Comparison of ENCODE assay signal across 1 cellular context in the genomic region with DNA sequence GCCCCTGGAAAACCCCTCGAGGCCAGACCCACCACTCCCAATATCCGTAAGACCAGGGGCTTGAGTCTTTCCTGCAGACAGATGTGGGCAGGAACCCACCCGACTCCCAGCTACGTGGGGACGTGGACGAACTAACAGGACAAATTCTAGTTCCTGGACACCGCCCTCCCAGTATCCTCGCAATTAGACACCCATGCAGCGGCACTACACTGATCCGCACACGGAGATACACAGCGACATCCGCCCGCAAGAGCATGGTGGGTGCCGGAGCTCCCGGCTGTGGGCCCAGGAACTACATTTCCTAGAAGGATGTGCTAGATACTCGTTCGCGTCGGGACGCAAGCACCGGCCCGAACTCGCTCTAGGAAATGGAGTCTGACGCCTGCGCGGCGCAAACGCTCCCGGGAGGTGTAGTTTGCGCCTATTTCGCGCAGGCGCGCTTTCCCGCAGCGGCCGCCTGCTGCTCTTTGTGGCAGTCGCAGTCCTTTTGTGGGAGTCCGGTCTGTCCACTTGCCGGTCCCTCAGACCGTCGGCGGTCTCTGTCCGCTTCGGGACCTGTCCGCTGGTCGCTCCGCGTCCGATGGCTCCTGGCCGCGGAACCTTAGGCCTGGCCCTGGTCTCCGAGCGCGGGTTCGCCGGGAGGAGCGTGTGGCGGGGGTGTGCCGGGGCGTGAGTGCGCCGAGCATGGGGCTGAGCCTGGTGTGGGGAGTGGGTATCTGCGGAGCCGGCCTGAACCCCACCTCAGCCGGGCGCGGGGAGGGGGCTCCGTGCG.
TF ChIP-seq lines count a peak whose summit lies in the region.

A gene (plus strand): TSS at position 447 of the 772 bp plus-strand sequence. CDS start 478 bp downstream, outside the sequence.

TF ChIP-seq in HEK293, 187 proteins besides CTCF, POLR2A, EP300 and RAD21 (continued from another document and continues in another):
- TF ChIP-seq ZNF302 (tag by site-specific recombination; IDR thresholded peaks at IDR 0.05; ENCODE audit: low read depth) (no peak), ZIC2 (tag by site-specific recombination; IDR thresholded peaks at IDR 0.05) (peak; percentile 81), ZNF239 (tag by site-specific recombination; IDR thresholded peaks at IDR 0.05) (no peak), ZSCAN30 (tag by site-specific recombination; IDR thresholded peaks at IDR 0.05) (0 out of 2 replicates have a peak, but pooled peaks have one; percentile 44), YY1 (tag by site-specific recombination; IDR thresholded peaks at IDR 0.05) (peak; percentile 66), ZNF501 (tag by site-specific recombination; IDR thresholded peaks at IDR 0.05) (peak; percentile 79), ZEB2 (tag by site-specific recombination; IDR thresholded peaks at IDR 0.05) (0 out of 2 replicates have a peak, but pooled peaks have one; percentile 54), PRDM1 (tag by site-specific recombination; IDR thresholded peaks at IDR 0.05) (no peak), ZNF621 (tag by site-specific recombination; IDR thresholded peaks at IDR 0.05) (no peak), GFI1B (tag by site-specific recombination; IDR thresholded peaks at IDR 0.05) (no peak), ZNF48 (tag by site-specific recombination; IDR thresholded peaks at IDR 0.05) (no peak), SP2 (tag by site-specific recombination; IDR thresholded peaks at IDR 0.05) (no peak), ZNF140 (tag by site-specific recombination; IDR thresholded peaks at IDR 0.05) (no peak), ZNF324 (tag by site-specific recombination; IDR thresholded peaks at IDR 0.05) (peak; percentile 16; the same call in 1 of the 2 replicates), ZNF664 (tag by site-specific recombination; IDR thresholded peaks at IDR 0.05) (no peak), FEZF1 (tag by site-specific recombination; IDR thresholded peaks at IDR 0.05) (peak; percentile 39; the same call in 1 of the 2 replicates), ZNF214 (tag by site-specific recombination; IDR thresholded peaks at IDR 0.05; ENCODE audit: borderline replicate concordance) (no peak), ZNF311 (tag by site-specific recombination; IDR thresholded peaks at IDR 0.05; ENCODE audit: borderline replicate concordance) (no peak), SETDB1 (IDR thresholded peaks at IDR 0.05; ENCODE audit: insufficient read length, low read length) (no peak), ZNF837 (tag by site-specific recombination; IDR thresholded peaks at IDR 0.05) (no peak), HOXD13 (CRISPR knock-in tag; IDR thresholded peaks at IDR 0.05; ENCODE audit: borderline replicate concordance) (0 out of 2 replicates have a peak, but pooled peaks have one; percentile 21), ZNF292 (tag by site-specific recombination; IDR thresholded peaks at IDR 0.05; ENCODE audit: borderline replicate concordance, low read depth) (no peak), ZBTB20 (tag by site-specific recombination; IDR thresholded peaks at IDR 0.05) (peak; percentile 79), ZNF626 (tag by site-specific recombination; IDR thresholded peaks at IDR 0.05) (no peak), ZNF76 (tag by site-specific recombination; IDR thresholded peaks at IDR 0.05; ENCODE audit: borderline replicate concordance, low read depth) (peak; percentile 82), ZBTB17 (tag by site-specific recombination; IDR thresholded peaks at IDR 0.05) (peak; percentile 74), ZNF596 (tag by site-specific recombination; IDR thresholded peaks at IDR 0.05) (peak; percentile 84), KLF8 (tag by site-specific recombination; IDR thresholded peaks at IDR 0.05) (peak; percentile 82; the same call in 1 of the 2 replicates), ZBTB48 (tag by site-specific recombination; IDR thresholded peaks at IDR 0.05) (peak; percentile 73; the same call in 1 of the 2 replicates), KLF10 (tag by site-specific recombination; IDR thresholded peaks at IDR 0.05) (0 out of 2 replicates have a peak, but pooled peaks have one; percentile 17), SP7 (tag by site-specific recombination; IDR thresholded peaks at IDR 0.05) (no peak), ZNF792 (tag by site-specific recombination; IDR thresholded peaks at IDR 0.05) (peak; percentile 64; the same call in 1 of the 2 replicates), ZFHX2 (tag by site-specific recombination; conservative IDR thresholded peaks at IDR 0.05) (peak; percentile 68), ZNF16 (tag by site-specific recombination; IDR thresholded peaks at IDR 0.05; ENCODE audit: low read depth) (no peak), ZNF561 (tag by site-specific recombination; IDR thresholded peaks at IDR 0.05; ENCODE audit: borderline replicate concordance) (no peak), ZNF174 (tag by site-specific recombination; IDR thresholded peaks at IDR 0.05) (no peak), RBAK (tag by site-specific recombination; IDR thresholded peaks at IDR 0.05) (no peak), ZBTB8A (tag by site-specific recombination; IDR thresholded peaks at IDR 0.05) (peak; percentile 29; the same call in 1 of the 2 replicates), MYNN (tag by site-specific recombination; IDR thresholded peaks at IDR 0.05; ENCODE audit: borderline replicate concordance) (no peak), EGR2 (tag by site-specific recombination; IDR thresholded peaks at IDR 0.05; ENCODE audit: low read depth) (peak; percentile 80)
- TF ChIP-seq, protein P1, sequence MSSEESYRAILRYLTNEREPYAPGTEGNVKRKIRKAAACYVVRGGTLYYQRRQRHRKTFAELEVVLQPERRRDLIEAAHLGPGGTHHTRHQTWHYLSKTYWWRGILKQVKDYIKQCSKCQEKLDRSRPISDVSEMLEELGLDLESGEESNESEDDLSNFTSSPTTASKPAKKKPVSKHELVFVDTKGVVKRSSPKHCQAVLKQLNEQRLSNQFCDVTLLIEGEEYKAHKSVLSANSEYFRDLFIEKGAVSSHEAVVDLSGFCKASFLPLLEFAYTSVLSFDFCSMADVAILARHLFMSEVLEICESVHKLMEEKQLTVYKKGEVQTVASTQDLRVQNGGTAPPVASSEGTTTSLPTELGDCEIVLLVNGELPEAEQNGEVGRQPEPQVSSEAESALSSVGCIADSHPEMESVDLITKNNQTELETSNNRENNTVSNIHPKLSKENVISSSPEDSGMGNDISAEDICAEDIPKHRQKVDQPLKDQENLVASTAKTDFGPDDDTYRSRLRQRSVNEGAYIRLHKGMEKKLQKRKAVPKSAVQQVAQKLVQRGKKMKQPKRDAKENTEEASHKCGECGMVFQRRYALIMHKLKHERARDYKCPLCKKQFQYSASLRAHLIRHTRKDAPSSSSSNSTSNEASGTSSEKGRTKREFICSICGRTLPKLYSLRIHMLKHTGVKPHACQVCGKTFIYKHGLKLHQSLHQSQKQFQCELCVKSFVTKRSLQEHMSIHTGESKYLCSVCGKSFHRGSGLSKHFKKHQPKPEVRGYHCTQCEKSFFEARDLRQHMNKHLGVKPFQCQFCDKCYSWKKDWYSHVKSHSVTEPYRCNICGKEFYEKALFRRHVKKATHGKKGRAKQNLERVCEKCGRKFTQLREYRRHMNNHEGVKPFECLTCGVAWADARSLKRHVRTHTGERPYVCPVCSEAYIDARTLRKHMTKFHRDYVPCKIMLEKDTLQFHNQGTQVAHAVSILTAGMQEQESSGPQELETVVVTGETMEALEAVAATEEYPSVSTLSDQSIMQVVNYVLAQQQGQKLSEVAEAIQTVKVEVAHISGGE (tag by site-specific recombination; conservative IDR thresholded peaks at IDR 0.05; ENCODE audit: low read depth) = no peak; the same call in none of the 2 replicates
- TF ChIP-seq, protein P2, sequence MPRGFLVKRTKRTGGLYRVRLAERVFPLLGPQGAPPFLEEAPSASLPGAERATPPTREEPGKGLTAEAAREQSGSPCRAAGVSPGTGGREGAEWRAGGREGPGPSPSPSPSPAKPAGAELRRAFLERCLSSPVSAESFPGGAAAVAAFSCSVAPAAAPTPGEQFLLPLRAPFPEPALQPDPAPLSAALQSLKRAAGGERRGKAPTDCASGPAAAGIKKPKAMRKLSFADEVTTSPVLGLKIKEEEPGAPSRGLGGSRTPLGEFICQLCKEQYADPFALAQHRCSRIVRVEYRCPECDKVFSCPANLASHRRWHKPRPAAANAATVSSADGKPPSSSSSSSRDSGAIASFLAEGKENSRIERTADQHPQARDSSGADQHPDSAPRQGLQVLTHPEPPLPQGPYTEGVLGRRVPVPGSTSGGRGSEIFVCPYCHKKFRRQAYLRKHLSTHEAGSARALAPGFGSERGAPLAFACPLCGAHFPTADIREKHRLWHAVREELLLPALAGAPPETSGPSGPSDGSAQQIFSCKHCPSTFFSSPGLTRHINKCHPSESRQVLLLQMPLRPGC (tag by site-specific recombination; IDR thresholded peaks at IDR 0.05) = 0 out of 2 replicates have a peak, but pooled peaks have one; percentile 17
- TF ChIP-seq, protein P3, sequence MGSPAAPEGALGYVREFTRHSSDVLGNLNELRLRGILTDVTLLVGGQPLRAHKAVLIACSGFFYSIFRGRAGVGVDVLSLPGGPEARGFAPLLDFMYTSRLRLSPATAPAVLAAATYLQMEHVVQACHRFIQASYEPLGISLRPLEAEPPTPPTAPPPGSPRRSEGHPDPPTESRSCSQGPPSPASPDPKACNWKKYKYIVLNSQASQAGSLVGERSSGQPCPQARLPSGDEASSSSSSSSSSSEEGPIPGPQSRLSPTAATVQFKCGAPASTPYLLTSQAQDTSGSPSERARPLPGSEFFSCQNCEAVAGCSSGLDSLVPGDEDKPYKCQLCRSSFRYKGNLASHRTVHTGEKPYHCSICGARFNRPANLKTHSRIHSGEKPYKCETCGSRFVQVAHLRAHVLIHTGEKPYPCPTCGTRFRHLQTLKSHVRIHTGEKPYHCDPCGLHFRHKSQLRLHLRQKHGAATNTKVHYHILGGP (tag by site-specific recombination; IDR thresholded peaks at IDR 0.05) = peak; percentile 100
- TF ChIP-seq, protein P4, sequence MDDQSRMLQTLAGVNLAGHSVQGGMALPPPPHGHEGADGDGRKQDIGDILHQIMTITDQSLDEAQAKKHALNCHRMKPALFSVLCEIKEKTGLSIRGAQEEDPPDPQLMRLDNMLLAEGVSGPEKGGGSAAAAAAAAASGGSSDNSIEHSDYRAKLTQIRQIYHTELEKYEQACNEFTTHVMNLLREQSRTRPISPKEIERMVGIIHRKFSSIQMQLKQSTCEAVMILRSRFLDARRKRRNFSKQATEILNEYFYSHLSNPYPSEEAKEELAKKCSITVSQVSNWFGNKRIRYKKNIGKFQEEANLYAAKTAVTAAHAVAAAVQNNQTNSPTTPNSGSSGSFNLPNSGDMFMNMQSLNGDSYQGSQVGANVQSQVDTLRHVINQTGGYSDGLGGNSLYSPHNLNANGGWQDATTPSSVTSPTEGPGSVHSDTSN (CRISPR knock-in tag; IDR thresholded peaks at IDR 0.05) = peak; percentile 86; the same call in 1 of the 2 replicates
- TF ChIP-seq, protein P5, sequence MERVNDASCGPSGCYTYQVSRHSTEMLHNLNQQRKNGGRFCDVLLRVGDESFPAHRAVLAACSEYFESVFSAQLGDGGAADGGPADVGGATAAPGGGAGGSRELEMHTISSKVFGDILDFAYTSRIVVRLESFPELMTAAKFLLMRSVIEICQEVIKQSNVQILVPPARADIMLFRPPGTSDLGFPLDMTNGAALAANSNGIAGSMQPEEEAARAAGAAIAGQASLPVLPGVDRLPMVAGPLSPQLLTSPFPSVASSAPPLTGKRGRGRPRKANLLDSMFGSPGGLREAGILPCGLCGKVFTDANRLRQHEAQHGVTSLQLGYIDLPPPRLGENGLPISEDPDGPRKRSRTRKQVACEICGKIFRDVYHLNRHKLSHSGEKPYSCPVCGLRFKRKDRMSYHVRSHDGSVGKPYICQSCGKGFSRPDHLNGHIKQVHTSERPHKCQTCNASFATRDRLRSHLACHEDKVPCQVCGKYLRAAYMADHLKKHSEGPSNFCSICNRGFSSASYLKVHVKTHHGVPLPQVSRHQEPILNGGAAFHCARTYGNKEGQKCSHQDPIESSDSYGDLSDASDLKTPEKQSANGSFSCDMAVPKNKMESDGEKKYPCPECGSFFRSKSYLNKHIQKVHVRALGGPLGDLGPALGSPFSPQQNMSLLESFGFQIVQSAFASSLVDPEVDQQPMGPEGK (tag by site-specific recombination; IDR thresholded peaks at IDR 0.05) = peak; percentile 85
- TF ChIP-seq, protein P6, sequence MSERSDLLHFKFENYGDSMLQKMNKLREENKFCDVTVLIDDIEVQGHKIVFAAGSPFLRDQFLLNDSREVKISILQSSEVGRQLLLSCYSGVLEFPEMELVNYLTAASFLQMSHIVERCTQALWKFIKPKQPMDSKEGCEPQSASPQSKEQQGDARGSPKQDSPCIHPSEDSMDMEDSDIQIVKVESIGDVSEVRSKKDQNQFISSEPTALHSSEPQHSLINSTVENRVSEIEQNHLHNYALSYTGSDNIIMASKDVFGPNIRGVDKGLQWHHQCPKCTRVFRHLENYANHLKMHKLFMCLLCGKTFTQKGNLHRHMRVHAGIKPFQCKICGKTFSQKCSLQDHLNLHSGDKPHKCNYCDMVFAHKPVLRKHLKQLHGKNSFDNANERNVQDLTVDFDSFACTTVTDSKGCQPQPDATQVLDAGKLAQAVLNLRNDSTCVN (tag by site-specific recombination; optimal IDR thresholded peaks at IDR 0.05) = peak; percentile 98
- TF ChIP-seq, protein P7, sequence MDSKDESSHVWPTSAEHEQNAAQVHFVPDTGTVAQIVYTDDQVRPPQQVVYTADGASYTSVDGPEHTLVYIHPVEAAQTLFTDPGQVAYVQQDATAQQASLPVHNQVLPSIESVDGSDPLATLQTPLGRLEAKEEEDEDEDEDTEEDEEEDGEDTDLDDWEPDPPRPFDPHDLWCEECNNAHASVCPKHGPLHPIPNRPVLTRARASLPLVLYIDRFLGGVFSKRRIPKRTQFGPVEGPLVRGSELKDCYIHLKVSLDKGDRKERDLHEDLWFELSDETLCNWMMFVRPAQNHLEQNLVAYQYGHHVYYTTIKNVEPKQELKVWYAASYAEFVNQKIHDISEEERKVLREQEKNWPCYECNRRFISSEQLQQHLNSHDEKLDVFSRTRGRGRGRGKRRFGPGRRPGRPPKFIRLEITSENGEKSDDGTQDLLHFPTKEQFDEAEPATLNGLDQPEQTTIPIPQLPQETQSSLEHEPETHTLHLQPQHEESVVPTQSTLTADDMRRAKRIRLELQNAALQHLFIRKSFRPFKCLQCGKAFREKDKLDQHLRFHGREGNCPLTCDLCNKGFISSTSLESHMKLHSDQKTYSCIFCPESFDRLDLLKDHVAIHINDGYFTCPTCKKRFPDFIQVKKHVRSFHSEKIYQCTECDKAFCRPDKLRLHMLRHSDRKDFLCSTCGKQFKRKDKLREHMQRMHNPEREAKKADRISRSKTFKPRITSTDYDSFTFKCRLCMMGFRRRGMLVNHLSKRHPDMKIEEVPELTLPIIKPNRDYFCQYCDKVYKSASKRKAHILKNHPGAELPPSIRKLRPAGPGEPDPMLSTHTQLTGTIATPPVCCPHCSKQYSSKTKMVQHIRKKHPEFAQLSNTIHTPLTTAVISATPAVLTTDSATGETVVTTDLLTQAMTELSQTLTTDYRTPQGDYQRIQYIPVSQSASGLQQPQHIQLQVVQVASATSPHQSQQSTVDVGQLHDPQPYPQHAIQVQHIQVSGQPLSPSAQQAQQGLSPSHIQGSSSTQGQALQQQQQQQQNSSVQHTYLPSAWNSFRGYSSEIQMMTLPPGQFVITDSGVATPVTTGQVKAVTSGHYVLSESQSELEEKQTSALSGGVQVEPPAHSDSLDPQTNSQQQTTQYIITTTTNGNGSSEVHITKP (tag by site-specific recombination; IDR thresholded peaks at IDR 0.05) = no peak
